In the genomic region with DNA sequence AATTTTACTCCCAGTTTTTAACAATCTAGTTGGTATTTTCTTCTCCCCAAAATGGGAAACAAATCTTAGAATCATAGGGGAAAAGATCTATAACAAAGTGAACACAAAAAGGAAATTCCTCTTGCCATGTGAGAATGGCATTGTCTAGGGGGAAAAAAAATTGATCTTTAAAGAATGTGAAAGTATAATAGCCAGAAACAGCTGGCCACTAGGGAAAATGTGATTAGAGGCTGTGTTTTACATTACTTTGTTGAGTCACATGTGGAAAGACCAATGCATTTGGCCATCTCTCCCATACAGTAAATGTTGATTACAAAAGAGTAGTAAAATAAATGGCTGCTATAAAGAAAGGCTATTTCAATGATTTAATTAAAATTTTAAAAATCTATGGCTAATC, we compare ENCODE assay signal across 16 cellular contexts. TPM values are rescaled to one million over a fixed set of nuclear protein-coding genes. Genes with fewer than 3 reads are reported as not detected.
DNase-seq lines count a peak whose midpoint lies in the region; TF ChIP-seq lines count a peak whose summit lies in the region.
"Had no signal": no experiment of that assay in that cellular context is flagged by ENCODE, and none has a peak within 500 bp of the region (broad histone marks: within the 10 kb centered on the region; RNA-seq: fewer than 3 reads in every experiment).

No MANE protein-coding gene starts in this region.

- H3K27ac ChIP-seq in SK-N-SH (ENCODE audit: low read depth in 2 of 2, low read length in 1 of 2) = peak overlapping the region; percentile 87 to 92
- peak overlapping the region; percentile 71 for H3K27ac ChIP-seq in rectal smooth muscle tissue (ENCODE audit: low read depth, low read length)
- H3K27ac ChIP-seq: BLaER1 treated with 17β-estradiol and CSF1 and Interleukin-3, amounts not matched to agents 10 nM and 100 nM; neutrophil had no signal

- H3K27me3 ChIP-seq in SK-N-SH (ENCODE audit: insufficient read depth) (no peaks in the 10 kb centered on the region), rectal smooth muscle tissue (ENCODE audit: control insufficient read depth, insufficient read depth, low read length) (no peaks in the 10 kb centered on the region), MG63 (no peaks in the 10 kb centered on the region)
- H3K27me3 ChIP-seq: BLaER1 treated with 17β-estradiol and CSF1 and Interleukin-3, amounts not matched to agents 10 nM and 100 nM; neutrophil had no signal

- no peaks in the 10 kb centered on the region for H4K20me1 ChIP-seq in SK-N-SH (ENCODE audit: insufficient read depth)

- no peak for TF ChIP-seq RAD21 in SK-N-SH (IDR thresholded peaks at IDR 0.05; ENCODE audit: low read length)

- peak; percentile 27 for TF ChIP-seq CTCF in SK-N-SH (IDR thresholded peaks at IDR 0.05)

- H3K9me3 ChIP-seq in SK-N-SH (no peaks in the 10 kb centered on the region), MG63 (no peaks in the 10 kb centered on the region)
- H3K9me3 ChIP-seq: BLaER1 treated with 17β-estradiol and CSF1 and Interleukin-3, amounts not matched to agents 10 nM and 100 nM; neutrophil had no signal

- no peaks in the 10 kb centered on the region for H3K79me2 ChIP-seq in SK-N-SH (ENCODE audit: insufficient read depth)

- H3K9me2 ChIP-seq in SK-N-SH = no peaks in the 10 kb centered on the region

- DNase-seq in ELR (ENCODE audit: low read depth) = peak; percentile 60
- peak; percentile 34 for DNase-seq in SK-N-SH
- DNase-seq in fibroblast of peridontal ligament (ENCODE audit: extremely low read depth) = peak; percentile 74
- DNase-seq in hepatic stellate cell (ENCODE audit: low spot score) = no peak
- DNase-seq in MG63 = no peak
- no peak for DNase-seq in HuH-7.5 (ENCODE audit: low spot score)
- DNase-seq in SHP77 treated with DMSO at 0.1 percent for 48 hours (lab: John Stamatoyannopoulos, UW) = no peak
- DNase-seq: effector memory CD8-positive, alpha-beta T cell; H9; NCI-H1092 treated with DMSO at 0.1 percent for 48 hours; NCI-H345; stimulated activated naive B cell treated with anti-CD40 and anti-IgM and Interleukin-4, amounts not matched to agents 10 μg/mL and 1 μg/mL and 100 μg/mL, for 72 hours had no signal

- H3K4me3 ChIP-seq in SK-N-SH (ENCODE audit: low read depth in 2 of 2, low read length in 1 of 2) (peak overlapping the region in 1 of 2 experiments; percentile 7; a peak in 1 of 4 replicates), rectal smooth muscle tissue (ENCODE audit: low read length) (no peak overlapping the region), MG63 (no peak overlapping the region)
- H3K4me3 ChIP-seq: BLaER1 treated with 17β-estradiol and CSF1 and Interleukin-3, amounts not matched to agents 10 nM and 100 nM had no signal

- H3K36me3 ChIP-seq in SK-N-SH (replicated peaks in 1 of 2; ENCODE audit: control insufficient read depth in 1 of 2, insufficient read depth in 2 of 2, low read length in 1 of 2) (peaks cover 0 to 3% of the 10 kb centered on the region in 2 experiments), rectal smooth muscle tissue (ENCODE audit: control insufficient read depth, insufficient read depth, low read length) (no peaks in the 10 kb centered on the region), MG63 (peaks cover 37% of the 10 kb centered on the region)

- POLR2A ChIA-PET in SK-N-SH (lab: Yijun Ruan, JAX) = no interaction called here

- TF ChIP-seq EP300 in SK-N-SH (IDR thresholded peaks at IDR 0.05; ENCODE audit: borderline replicate concordance in 1 of 2, low read depth in 1 of 2, low read length in 1 of 2) = no peak

- H3K4me2 ChIP-seq in SK-N-SH = peak overlapping the region; percentile 55
- H3K4me2 ChIP-seq: BLaER1 treated with 17β-estradiol and CSF1 and Interleukin-3, amounts not matched to agents 10 nM and 100 nM had no signal

- H3F3A ChIP-seq in SK-N-SH (replicated peaks; ENCODE audit: insufficient read depth) = peaks cover 42% of the 10 kb centered on the region

- peak overlapping the region; percentile 6; the same call in 1 of the 2 replicates for H2AFZ ChIP-seq in SK-N-SH (ENCODE audit: low read depth)

- peaks cover 17 to 35% of the 10 kb centered on the region in 2 experiments; a peak in 3 of 4 replicates for H3K4me1 ChIP-seq in SK-N-SH (ENCODE audit: control insufficient read depth in 1 of 2, insufficient read depth in 2 of 2, low read depth in 1 of 2, low read length in 1 of 2)
- H3K4me1 ChIP-seq in rectal smooth muscle tissue (ENCODE audit: control insufficient read depth, insufficient read depth, low read length) = no peaks in the 10 kb centered on the region

- CTCF ChIA-PET in SK-N-SH (lab: Yijun Ruan, JAX) = interaction anchor here (1.9 to 2.3 kb wide), 2 partner anchors 14 to 110 kb away, joined by 4 to 12 read pairs; no protein-coding TSS in a partner anchor

- H3K9ac ChIP-seq in SK-N-SH = peak overlapping the region; percentile 7; the same call in 1 of the 2 replicates
- H3K9ac ChIP-seq in rectal smooth muscle tissue (ENCODE audit: low read length) = no peak overlapping the region
- H3K9ac ChIP-seq: BLaER1 treated with 17β-estradiol and CSF1 and Interleukin-3, amounts not matched to agents 10 nM and 100 nM had no signal

TF ChIP-seq in SK-N-SH, 30 proteins besides CTCF, POLR2A, EP300 and RAD21:
- TF ChIP-seq, protein P1, sequence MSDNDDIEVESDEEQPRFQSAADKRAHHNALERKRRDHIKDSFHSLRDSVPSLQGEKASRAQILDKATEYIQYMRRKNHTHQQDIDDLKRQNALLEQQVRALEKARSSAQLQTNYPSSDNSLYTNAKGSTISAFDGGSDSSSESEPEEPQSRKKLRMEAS (IDR thresholded peaks at IDR 0.05; ENCODE audit: low read depth) = 0 out of 2 replicates have a peak, but pooled peaks have one; percentile 0
- TF ChIP-seq JUND (IDR thresholded peaks at IDR 0.05) (no peak), MXI1 (IDR thresholded peaks at IDR 0.05; ENCODE audit: low read depth, low read length) (peak; percentile 59; the same call in 1 of the 2 replicates)

RNA-seq across cellular contexts. Expression of gene CHEK2, which starts 30.7 kb away (rescaled TPM):
- polyA plus RNA-seq in SK-N-SH (2012; rRNA removed) = 12.0 and 20.7 TPM in 2 replicates
- 11.1 and 11.3 TPM in 2 replicates for polyA plus RNA-seq in SK-N-SH (2012; cell fraction: cytosol; rRNA removed)
- polyA plus RNA-seq in SK-N-SH (2012; cell fraction: nucleus; rRNA removed) = 45.3 and 54.0 TPM in 2 replicates
- total RNA-seq in MG63 (2014; rRNA removed; shearing (Covaris generic); ENCODE audit: low replicate concordance) = 38.6 and 51.8 TPM in 2 replicates

RNA-seq across cellular contexts. Expression of gene HSCB, which starts 31.0 kb away (rescaled TPM):
- 19.1 and 19.9 TPM in 2 replicates for polyA plus RNA-seq in SK-N-SH (2012; rRNA removed)
- polyA plus RNA-seq in SK-N-SH (2012; cell fraction: cytosol; rRNA removed) = 25.8 and 30.4 TPM in 2 replicates
- 6.6 and 9.1 TPM in 2 replicates for polyA plus RNA-seq in SK-N-SH (2012; cell fraction: nucleus; rRNA removed)
- total RNA-seq in MG63 (2014; rRNA removed; shearing (Covaris generic); ENCODE audit: low replicate concordance) = 16.2 and 17.8 TPM in 2 replicates

RNA-seq across cellular contexts. Expression of gene TTC28, which starts 31.2 kb away (rescaled TPM):
- polyA plus RNA-seq in SK-N-SH (2012; rRNA removed) = 5.8 and 5.9 TPM in 2 replicates
- polyA plus RNA-seq in SK-N-SH (2012; cell fraction: cytosol; rRNA removed) = 3.4 and 4.5 TPM in 2 replicates
- polyA plus RNA-seq in SK-N-SH (2012; cell fraction: nucleus; rRNA removed) = 17.0 and 28.9 TPM in 2 replicates
- 2.9 and 3.1 TPM in 2 replicates for total RNA-seq in MG63 (2014; rRNA removed; shearing (Covaris generic); ENCODE audit: low replicate concordance)
- total RNA-seq: HT-29 had no signal

Comparison
In these comparisons a context has a peak if more than half of its experiments do, and no peak if none do; other contexts are left out.
1. DNase-seq: peak in ELR (single experiment), SK-N-SH (single experiment) and fibroblast of peridontal ligament (single experiment); none in hepatic stellate cell (single experiment), MG63 (single experiment), HuH-7.5 (single experiment) and SHP77 treated with DMSO at 0.1 percent for 48 hours (single experiment).